Comparison of ENCODE assay signal across 28 cellular contexts in genomic region chr15:96213896-96214295, GRCh38.
"Had no signal": no experiment of that assay in that cellular context is flagged by ENCODE, and none has a peak within 500 bp of the region (broad histone marks: within the 10 kb centered on the region; RNA-seq: fewer than 3 reads in every experiment).

No MANE protein-coding gene starts in this region.

- H3K4me3 ChIP-seq: pancreas, psoas muscle, skin epidermis, smooth muscle cell, spleen, thoracic aorta, thyroid gland, tibial nerve, upper lobe of left lung, vagina had no signal

- H3K27ac ChIP-seq: neutrophil, pancreas, psoas muscle, skin epidermis, spleen, thoracic aorta, thyroid gland, tibial nerve, upper lobe of left lung, vagina had no signal

- DNase-seq: naive thymus-derived CD8-positive, alpha-beta T cell; nephron progenitor cell; nucleus accumbens; pancreas; psoas muscle; right cardiac atrium; spleen; stimulated activated CD4-positive, alpha-beta T cell treated with anti-CD3 and anti-CD28 coated beads, Interleukin-12 subunit alpha, Interleukin-12 subunit beta, amount 100 ng/mL, for 4 hours; stimulated activated CD4-positive, alpha-beta T cell treated with anti-CD3 and anti-CD28 coated beads, Interleukin-1b, Interleukin-23, amount 100 ng/mL, for 48 hours; stimulated activated CD4-positive, alpha-beta T cell treated with anti-CD3 and anti-CD28 coated beads, Interleukin-4, amount 100 ng/mL, for 1 hour; stimulated activated CD4-positive, alpha-beta T cell treated with anti-CD3 and anti-CD28 coated beads, Interleukin-4, amount 100 ng/mL, for 4 hours; stimulated activated CD8-positive, alpha-beta memory T cell treated with anti-CD3 and anti-CD28 coated beads, Interleukin-4, amount 100 ng/mL, for 48 hours; stimulated activated naive CD4-positive, alpha-beta T cell; stimulated activated naive CD8-positive, alpha-beta T cell treated with anti-CD3 and anti-CD28 coated beads, Interleukin-15, amount 100 ng/mL, for 72 hours; stimulated activated naive CD8-positive, alpha-beta T cell treated with anti-CD3 and anti-CD28 coated beads, Interleukin-15, Interleukin-2, amounts not matched to agents 100 U/mL and 50 U/mL, for 24 hours; thyroid gland; trophoblast cell; upper lobe of left lung had no signal

- H3K36me3 ChIP-seq: neutrophil, pancreas, spleen, thoracic aorta, thyroid gland, upper lobe of left lung, vagina had no signal

- H3K27me3 ChIP-seq: neutrophil, pancreas, spleen, thyroid gland, tibial nerve, upper lobe of left lung, vagina had no signal

- H3K9me3 ChIP-seq: neutrophil, pancreas, psoas muscle, thoracic aorta, thyroid gland, upper lobe of left lung, vagina had no signal

- H3K4me1 ChIP-seq: psoas muscle, spleen, thyroid gland, tibial nerve, upper lobe of left lung, vagina had no signal

- ATAC-seq: naive thymus-derived CD8-positive, alpha-beta T cell; natural killer cell treated with Interleukin-12 subunit alpha and Interleukin-12 subunit beta and Interleukin-15 and Interleukin-18, amount 100 ng/mL, for 72 hours; pancreas; psoas muscle; right cardiac atrium; sciatic nerve; stimulated activated memory B cell treated with anti-CD40 and anti-IgM and Interleukin-4, amounts not matched to agents 10 μg/mL and 1 μg/mL and 100 μg/mL, for 72 hours; stimulated activated naive CD8-positive, alpha-beta T cell treated with anti-CD3 and anti-CD28 coated beads, Interleukin-15, amount 100 ng/mL, for 72 hours; stimulated activated naive CD8-positive, alpha-beta T cell treated with anti-CD3 and anti-CD28 coated beads, Interleukin-15, Interleukin-2, amounts not matched to agents 100 U/mL and 50 U/mL, for 24 hours had no signal

- FAIRE-seq: pancreas, urothelium cell line had no signal

- H3K4me2 ChIP-seq: smooth muscle cell had no signal
